In genomic region chr14:71815110-71815509, GRCh38 we compare ENCODE assay signal across 18 cellular contexts.
DNase-seq lines count a peak whose midpoint lies in the region; ATAC-seq and TF ChIP-seq lines count a peak whose summit lies in the region.
"Had no signal": no experiment of that assay in that cellular context is flagged by ENCODE, and none has a peak within 500 bp of the region (broad histone marks: within the 10 kb centered on the region; RNA-seq: fewer than 3 reads in every experiment).

No MANE protein-coding gene starts in this region.

- peak overlapping the region; percentile 80 for H3K4ac ChIP-seq in IMR-90 (ENCODE audit: low read depth, low read length)

- no peak overlapping the region for H2AK9ac ChIP-seq in IMR-90 (replicated peaks; ENCODE audit: low read depth, low read length, poor library complexity)

- peak overlapping the region; percentile 90 for H2BK120ac ChIP-seq in IMR-90 (ENCODE audit: low read depth, low read length)

- no peak overlapping the region for H3K9ac ChIP-seq in IMR-90 (ENCODE audit: low read depth, low read length)
- H3K9ac ChIP-seq in SK-N-MC (ENCODE audit: insufficient read length), result no peak overlapping the region
- H3K9ac ChIP-seq: BLaER1 treated with 17β-estradiol and CSF1 and Interleukin-3, amounts not matched to agents 10 nM and 100 nM had no signal

- H2BK15ac ChIP-seq in IMR-90 (ENCODE audit: low read depth, low read length), result no peak overlapping the region

- no peak overlapping the region for H2AFZ ChIP-seq in IMR-90 (replicated peaks; ENCODE audit: low read length, poor library complexity)
- H2AFZ ChIP-seq: GM23338 had no signal

- no peaks in the 10 kb centered on the region for H3K79me1 ChIP-seq in IMR-90 (ENCODE audit: low read depth in 1 of 2, low read length in 2 of 2)

- H3K9me3 ChIP-seq in IMR-90 (ENCODE audit: control insufficient read depth, insufficient read depth, low read length), result no peaks in the 10 kb centered on the region
- H3K9me3 ChIP-seq in SK-N-MC (ENCODE audit: low read depth, low read length), result no peaks in the 10 kb centered on the region

- CTCF ChIA-PET in IMR-90 (lab: Yijun Ruan, JAX), result interaction anchor here (1.1 kb wide), 1 partner anchor 40 kb away, joined by 4 read pairs; no protein-coding TSS in a partner anchor

- intact Hi-C loops in IMR-90 (cut with micrococcal nuclease), result no loop called here

- H4K5ac ChIP-seq in IMR-90 (ENCODE audit: low read depth, low read length), result no peak overlapping the region

- H2AK5ac ChIP-seq in IMR-90 (ENCODE audit: low read depth, low read length), result peak overlapping the region; percentile 57; the same call in 1 of the 2 replicates

- no peaks in the 10 kb centered on the region for H4K20me1 ChIP-seq in IMR-90 (ENCODE audit: insufficient read depth, low read length)
- H4K20me1 ChIP-seq: BLaER1 treated with 17β-estradiol and CSF1 and Interleukin-3, amounts not matched to agents 10 nM and 100 nM had no signal

- no peaks in the 10 kb centered on the region for H3K9me1 ChIP-seq in IMR-90 (ENCODE audit: insufficient read depth, low read length)

- no peak overlapping the region for H3K18ac ChIP-seq in IMR-90 (ENCODE audit: low read depth, low read length)

- H4K8ac ChIP-seq in IMR-90 (ENCODE audit: low read depth in 2 of 2, low read length in 2 of 2), result no peak overlapping the region

- peak overlapping the region; percentile 63 for H3K23ac ChIP-seq in IMR-90 (ENCODE audit: low read depth, low read length)

- H3K14ac ChIP-seq in IMR-90 (replicated peaks; ENCODE audit: low read depth, low read length), result peak overlapping the region; percentile 52; the same call in 1 of the 2 replicates

- no peak overlapping the region for H3K4me2 ChIP-seq in IMR-90 (ENCODE audit: low read depth, low read length)
- H3K4me2 ChIP-seq: BLaER1 treated with 17β-estradiol and CSF1 and Interleukin-3, amounts not matched to agents 10 nM and 100 nM; GM23338 had no signal

- DNase-seq in NCI-H1417 (lab: John Stamatoyannopoulos, UW), result peak in 2 of 3 experiments; percentile 26 to 61
- no peak for DNase-seq in NCI-H1417 treated with DMSO at 0.1 percent for 48 hours (lab: John Stamatoyannopoulos, UW)
- DNase-seq in IMR-90, result no peak
- no peak for DNase-seq in SK-N-MC (ENCODE audit: low read depth, low spot score)
- DNase-seq in COLO829 (ENCODE audit: low spot score), result no peak
- no peak for DNase-seq in pons (ENCODE audit: low spot score)
- no peak for DNase-seq in UCSD-AML1 (lab: John Stamatoyannopoulos, UW; ENCODE audit: unreplicated experiment)
- DNase-seq: CD4-positive, CD25-positive, alpha-beta regulatory T cell; DMS153; DMS79 treated with DMSO at 0.1 percent for 48 hours; EL; H9; HFFc6; KBM-7 had no signal

- peak; percentile 70 for ATAC-seq in IMR-90 (ENCODE audit: low read depth)
- ATAC-seq: GM23338 had no signal

- POLR2A ChIA-PET in IMR-90 (lab: Charles Lee; ENCODE audit: unreplicated experiment), result no interaction called here

- H3K4me1 ChIP-seq in IMR-90 (ENCODE audit: control insufficient read depth, insufficient read depth, low read length), result peaks cover 4% of the 10 kb centered on the region; the same call in 1 of the 2 replicates

- dilution Hi-C loops in IMR-90 (cut with HindIII; ENCODE audit: low sequenced_read_pairs, unreplicated experiment), result no loop called here

- H3K4me3 ChIP-seq in IMR-90 (ENCODE audit: insufficient read depth, low read depth, low read length), result no peak overlapping the region
- H3K4me3 ChIP-seq in SK-N-MC, result peak overlapping the region; percentile 5; the same call in 1 of the 2 replicates
- H3K4me3 ChIP-seq: BLaER1 treated with 17β-estradiol and CSF1 and Interleukin-3, amounts not matched to agents 10 nM and 100 nM; GM23338 had no signal

- no peak overlapping the region for H2BK5ac ChIP-seq in IMR-90 (ENCODE audit: low read depth, low read length, poor library complexity, severe bottlenecking)

- TF ChIP-seq POLR2A in IMR-90 (IDR thresholded peaks at IDR 0.05; ENCODE audit: low read depth, low read length), result no peak

- no peak overlapping the region for H3K56ac ChIP-seq in IMR-90 (ENCODE audit: extremely low read depth, insufficient read depth, low read length)

- no peak overlapping the region; the same call in 1 of the 2 replicates for H4K91ac ChIP-seq in IMR-90 (ENCODE audit: insufficient read depth, low read depth, low read length)

- no peak for TF ChIP-seq RAD21 in IMR-90 (IDR thresholded peaks at IDR 0.05; ENCODE audit: low read length)

- no peak overlapping the region for H3K27ac ChIP-seq in IMR-90 (ENCODE audit: insufficient read depth, low read length)
- no peak overlapping the region for H3K27ac ChIP-seq in SK-N-MC
- H3K27ac ChIP-seq: 22Rv1; BLaER1 treated with 17β-estradiol and CSF1 and Interleukin-3, amounts not matched to agents 10 nM and 100 nM; HL-60 had no signal

- H2BK20ac ChIP-seq in IMR-90 (ENCODE audit: low read depth, low read length), result peak overlapping the region; percentile 66

- peaks cover 13% of the 10 kb centered on the region for H3K27me3 ChIP-seq in IMR-90 (ENCODE audit: control insufficient read depth, insufficient read depth, low read length)
- H3K27me3 ChIP-seq: BLaER1 treated with 17β-estradiol and CSF1 and Interleukin-3, amounts not matched to agents 10 nM and 100 nM had no signal

- WGBS in IMR-90 (ENCODE audit: extremely low coverage in 2 of 2, insufficient read length in 1 of 2), 2 experiments, result no CpG with 5 or more reads among the region's 4 CpGs

- BruUV-seq in IMR-90 (replicated peaks; lab: Mats Ljungman, UMichigan), result no TSS peak

- TF ChIP-seq CTCF in IMR-90 (conservative IDR thresholded peaks at IDR 0.05; ENCODE audit: low read depth, low read length), result no peak

- H3K36me3 ChIP-seq in IMR-90 (ENCODE audit: control insufficient read depth, insufficient read depth, low read length) (no peaks in the 10 kb centered on the region), SK-N-MC (ENCODE audit: insufficient read depth, low read length) (no peaks in the 10 kb centered on the region)
- H3K36me3 ChIP-seq: BLaER1 treated with 17β-estradiol and CSF1 and Interleukin-3, amounts not matched to agents 10 nM and 100 nM had no signal

- in situ Hi-C loops in IMR-90 (cut with MboI; ENCODE audit: low sequenced_read_pairs), result no loop called here

TF ChIP-seq in IMR-90, 13 proteins besides CTCF, POLR2A, EP300 and RAD21:
- TF ChIP-seq CEBPB (IDR thresholded peaks at IDR 0.05; ENCODE audit: low read depth, low read length) (no peak), RFX5 (IDR thresholded peaks at IDR 0.05; ENCODE audit: low read depth, low read length) (no peak), SMC3 (IDR thresholded peaks at IDR 0.05; ENCODE audit: low read depth, low read length) (no peak), MAFK (IDR thresholded peaks at IDR 0.05; ENCODE audit: low read depth, low read length) (no peak), BHLHE40 (IDR thresholded peaks at IDR 0.05; ENCODE audit: low read depth, low read length) (no peak), ELK1 (IDR thresholded peaks at IDR 0.05; ENCODE audit: borderline replicate concordance, low read depth, low read length) (no peak), MXI1 (IDR thresholded peaks at IDR 0.05; ENCODE audit: borderline replicate concordance, low read depth, low read length) (no peak), RCOR1 (IDR thresholded peaks at IDR 0.05; ENCODE audit: insufficient replicate concordance, low read length) (no peak), NFE2L2 (IDR thresholded peaks at IDR 0.05; ENCODE audit: low read depth, low read length) (no peak), USF2 (IDR thresholded peaks at IDR 0.05; ENCODE audit: low read depth, low read length) (no peak), FOS (IDR thresholded peaks at IDR 0.05; ENCODE audit: low read depth, low read length) (no peak), MAZ (IDR thresholded peaks at IDR 0.05; ENCODE audit: borderline replicate concordance, low read depth, low read length) (no peak), CHD1 (IDR thresholded peaks at IDR 0.05; ENCODE audit: low read depth, low read length) (no peak)

Comparison
In these comparisons a context has a peak if more than half of its experiments do, and no peak if none do; other contexts are left out.
1. DNase-seq: peak in NCI-H1417 (2 of 3); none in NCI-H1417 treated with DMSO at 0.1 percent for 48 hours (single experiment), IMR-90 (single experiment), SK-N-MC (single experiment), COLO829 (single experiment), pons (single experiment) and UCSD-AML1 (single experiment).